In genomic region chr11:3613998-3614741, GRCh38 we compare ENCODE assay signal across 1 cellular context.
TF ChIP-seq lines count a peak whose summit lies in the region.

No MANE protein-coding gene starts in this region.

TF ChIP-seq in GM23338, 12 proteins besides CTCF, POLR2A, EP300 and RAD21 (continued from another document):
- TF ChIP-seq REST (IDR thresholded peaks at IDR 0.05; ENCODE audit: unreplicated experiment), result no peak
- TF ChIP-seq NANOG (IDR thresholded peaks at IDR 0.05; ENCODE audit: borderline replicate concordance), result no peak
- no peak for TF ChIP-seq EZH2phosphoT487 (IDR thresholded peaks at IDR 0.05; ENCODE audit: unreplicated experiment)
- TF ChIP-seq JUNB (IDR thresholded peaks at IDR 0.05; ENCODE audit: unreplicated experiment), result no peak
- TF ChIP-seq STAT1 (IDR thresholded peaks at IDR 0.05; ENCODE audit: unreplicated experiment), result no peak
- TF ChIP-seq CREB1 (CRISPR knock-in tag; IDR thresholded peaks at IDR 0.05; ENCODE audit: low read depth), result no peak
- TF ChIP-seq POLR2AphosphoS5 (IDR thresholded peaks at IDR 0.05; ENCODE audit: low read depth), result no peak
- TF ChIP-seq ZNF462 (CRISPR knock-in tag; IDR thresholded peaks at IDR 0.05), result no peak
- TF ChIP-seq EZH2 (IDR thresholded peaks at IDR 0.05; ENCODE audit: low read depth, unreplicated experiment), result no peak
